Comparison of ENCODE assay signal across 16 cellular contexts in the genomic region with DNA sequence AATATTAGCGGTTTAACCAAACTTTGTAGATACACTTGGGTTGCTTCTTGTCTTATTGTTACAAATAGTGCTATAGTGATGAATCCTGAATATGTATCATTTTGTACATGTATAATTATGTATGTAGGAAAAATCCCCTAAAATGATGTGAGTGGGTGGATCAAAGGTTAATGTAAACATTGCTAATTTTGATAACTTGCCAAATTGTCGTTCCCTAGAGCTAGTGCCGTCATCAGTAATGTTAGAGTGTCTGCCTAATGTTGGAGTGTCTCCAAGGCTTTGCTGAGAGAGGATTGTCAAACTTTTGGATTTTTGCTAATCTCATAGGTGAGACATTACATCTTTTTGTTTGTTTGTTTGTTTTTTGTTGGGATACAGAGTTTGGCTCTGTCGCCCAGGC. TPM values are rescaled to one million over a fixed set of nuclear protein-coding genes. Genes with fewer than 3 reads are reported as not detected.
DNase-seq lines count a peak whose midpoint lies in the region; ATAC-seq and TF ChIP-seq lines count a peak whose summit lies in the region.
"Had no signal": no experiment of that assay in that cellular context is flagged by ENCODE, and none has a peak within 500 bp of the region (broad histone marks: within the 10 kb centered on the region; RNA-seq: fewer than 3 reads in every experiment).

No MANE protein-coding gene starts in this region.

- H3K9me3 Mint-ChIP-seq in activated CD4-positive, alpha-beta T cell treated with anti-CD3 and anti-CD28 coated beads, Interleukin-2, amount 10 ng/mL, durations not matched to agents 7 days and 5 days = peaks cover 15% of the 10 kb centered on the region
- H3K9me3 Mint-ChIP-seq in activated CD4-positive, alpha-beta memory T cell treated with anti-CD3 and anti-CD28 coated beads for 36 hours = peaks cover 18% of the 10 kb centered on the region
- H3K9me3 Mint-ChIP-seq in osteocyte (ENCODE audit: unreplicated experiment) = peaks cover 7% of the 10 kb centered on the region

- ATAC-seq in GM21825 (IDR thresholded peaks at IDR 0.05; ENCODE audit: unreplicated experiment) = no peak
- ATAC-seq: gastroesophageal sphincter had no signal

- peaks cover 45% of the 10 kb centered on the region for H3K4me1 Mint-ChIP-seq in activated CD4-positive, alpha-beta T cell treated with anti-CD3 and anti-CD28 coated beads, Interleukin-2, amount 10 ng/mL, durations not matched to agents 7 days and 5 days
- H3K4me1 Mint-ChIP-seq in activated CD4-positive, alpha-beta memory T cell treated with anti-CD3 and anti-CD28 coated beads for 36 hours (ENCODE audit: low read depth) = peaks cover 60% of the 10 kb centered on the region
- peaks cover 34% of the 10 kb centered on the region for H3K4me1 Mint-ChIP-seq in osteocyte (ENCODE audit: unreplicated experiment)

- no peaks in the 10 kb centered on the region for H3K27me3 Mint-ChIP-seq in activated CD4-positive, alpha-beta T cell treated with anti-CD3 and anti-CD28 coated beads, Interleukin-2, amount 10 ng/mL, durations not matched to agents 7 days and 5 days
- H3K27me3 Mint-ChIP-seq in activated CD4-positive, alpha-beta memory T cell treated with anti-CD3 and anti-CD28 coated beads for 36 hours = no peaks in the 10 kb centered on the region
- no peaks in the 10 kb centered on the region for H3K27me3 Mint-ChIP-seq in osteocyte (ENCODE audit: unreplicated experiment)

- intact Hi-C loops in activated CD4-positive, alpha-beta memory T cell treated with anti-CD3 and anti-CD28 coated beads for 36 hours (cut with micrococcal nuclease) = loop anchor here (1.0 to 2.0 kb wide), 2 partner anchors 51 to 101 kb away; no protein-coding TSS in a partner anchor

- no peak for TF ChIP-seq CTCF in osteocyte (IDR thresholded peaks at IDR 0.05)

- no peak overlapping the region for H3K4me3 Mint-ChIP-seq in activated CD4-positive, alpha-beta T cell treated with anti-CD3 and anti-CD28 coated beads, Interleukin-2, amount 10 ng/mL, durations not matched to agents 7 days and 5 days
- peak overlapping the region; percentile 30 for H3K4me3 Mint-ChIP-seq in activated CD4-positive, alpha-beta memory T cell treated with anti-CD3 and anti-CD28 coated beads for 36 hours
- H3K4me3 Mint-ChIP-seq in osteocyte (ENCODE audit: unreplicated experiment) = no peak overlapping the region

- POLR2A ChIA-PET in activated CD4-positive, alpha-beta T cell treated with anti-CD3 and anti-CD28 coated beads, Interleukin-2, amount 10 ng/mL, durations not matched to agents 7 days and 5 days (lab: Charles Lee) = no interaction called here
- POLR2A ChIA-PET in activated CD4-positive, alpha-beta memory T cell treated with anti-CD3 and anti-CD28 coated beads for 36 hours (lab: Charles Lee) = interaction anchor here (1.3 to 1.9 kb wide), 2 partner anchors 44 to 52 kb away, joined by 5 to 8 read pairs; partner anchors contain the start of gene AEBP2

- CTCF ChIA-PET in activated CD4-positive, alpha-beta T cell treated with anti-CD3 and anti-CD28 coated beads, Interleukin-2, amount 10 ng/mL, durations not matched to agents 7 days and 5 days (lab: Charles Lee) = no interaction called here
- CTCF ChIA-PET in activated CD4-positive, alpha-beta memory T cell treated with anti-CD3 and anti-CD28 coated beads for 36 hours (lab: Charles Lee) = no interaction called here

- H3K27ac Mint-ChIP-seq in activated CD4-positive, alpha-beta T cell treated with anti-CD3 and anti-CD28 coated beads, Interleukin-2, amount 10 ng/mL, durations not matched to agents 7 days and 5 days = peak overlapping the region; percentile 52
- H3K27ac Mint-ChIP-seq in activated CD4-positive, alpha-beta memory T cell treated with anti-CD3 and anti-CD28 coated beads for 36 hours = peak overlapping the region; percentile 77
- H3K27ac Mint-ChIP-seq in osteocyte (ENCODE audit: unreplicated experiment) = peak overlapping the region; percentile 78

- no peak for DNase-seq in activated CD4-positive, alpha-beta T cell treated with anti-CD3 and anti-CD28 coated beads, Interleukin-2, amount 10 ng/mL, durations not matched to agents 7 days and 5 days
- DNase-seq in activated CD4-positive, alpha-beta T cell treated with anti-CD3 and anti-CD28 coated beads for 1 hour = no peak
- no peak for DNase-seq in activated CD4-positive, alpha-beta memory T cell treated with anti-CD3 and anti-CD28 coated beads for 36 hours
- DNase-seq in dermis blood vessel endothelial cell = peak; percentile 24
- no peak for DNase-seq in osteocyte (ENCODE audit: extremely low spot score, unreplicated experiment)
- DNase-seq in UCSD-AML1 (lab: John Stamatoyannopoulos, UW; ENCODE audit: unreplicated experiment) = no peak
- DNase-seq in effector CD8-positive, alpha-beta T cell (lab: John Stamatoyannopoulos, UW) = no peak
- DNase-seq: COR-L47; GDM1; MV-4-11; nucleus accumbens; SJCRH30; stimulated activated naive CD4-positive, alpha-beta T cell; uterus had no signal

- peaks cover 78% of the 10 kb centered on the region for H3K36me3 Mint-ChIP-seq in activated CD4-positive, alpha-beta T cell treated with anti-CD3 and anti-CD28 coated beads, Interleukin-2, amount 10 ng/mL, durations not matched to agents 7 days and 5 days (ENCODE audit: low read depth)
- peaks cover 43% of the 10 kb centered on the region for H3K36me3 Mint-ChIP-seq in activated CD4-positive, alpha-beta memory T cell treated with anti-CD3 and anti-CD28 coated beads for 36 hours
- H3K36me3 Mint-ChIP-seq in osteocyte (ENCODE audit: unreplicated experiment) = peaks cover 42% of the 10 kb centered on the region

RNA-seq across cellular contexts. Expression of gene AEBP2, which starts 44.4 kb away (rescaled TPM):
- total RNA-seq in activated CD4-positive, alpha-beta T cell treated with anti-CD3 and anti-CD28 coated beads, Interleukin-2, amount 10 ng/mL, durations not matched to agents 7 days and 5 days = 10 to 100 TPM; 45.8 to 49.1 TPM
- total RNA-seq in activated CD4-positive, alpha-beta memory T cell treated with anti-CD3 and anti-CD28 coated beads for 36 hours = 10 to 100 TPM; 44.7 to 45.0 TPM
- 38.5 and 51.2 TPM in 2 replicates for total RNA-seq in dermis blood vessel endothelial cell
- total RNA-seq in osteocyte = 33.5 and 35.8 TPM in 2 replicates
